ENCODE assay signal across 1 cellular context in the genomic region with DNA sequence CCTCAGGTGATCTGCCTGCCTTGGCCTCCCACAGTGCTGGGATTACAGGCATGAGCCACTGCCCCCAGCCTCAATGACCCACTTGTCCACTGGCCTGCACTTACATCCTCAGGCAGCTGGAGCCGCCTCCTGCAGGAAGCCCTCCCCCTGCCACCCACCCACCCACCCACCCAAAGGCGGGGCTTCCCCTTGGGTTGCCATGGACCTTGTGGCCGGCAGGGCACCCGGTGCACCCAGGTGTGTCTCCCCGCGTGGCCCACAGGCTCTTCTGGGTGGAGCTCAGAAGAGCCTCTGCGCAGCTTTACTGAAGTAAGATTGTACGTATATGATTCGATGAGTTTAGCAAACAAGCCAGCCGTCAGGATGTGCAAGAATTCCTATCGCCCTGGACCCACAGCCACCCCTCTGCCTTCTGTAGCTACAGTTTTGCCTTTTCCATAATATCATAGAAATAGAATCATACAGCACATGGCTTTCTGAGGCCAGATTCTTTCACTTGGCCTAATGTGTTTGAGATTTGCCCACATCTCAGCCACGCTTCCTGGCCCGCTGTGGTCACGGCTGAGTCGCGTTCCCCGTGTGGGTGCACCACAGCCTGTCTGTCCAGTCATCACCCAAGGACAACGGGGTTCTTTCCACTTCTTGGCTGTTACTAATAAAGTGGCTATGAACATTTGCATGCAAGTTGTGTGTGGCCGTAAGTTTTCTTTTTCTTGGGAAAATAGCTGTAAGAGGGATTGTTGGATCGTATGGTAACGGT.
TF ChIP-seq lines count a peak whose summit lies in the region.

No MANE protein-coding gene starts in this region.

TF ChIP-seq in HepG2, 621 proteins besides CTCF, POLR2A, EP300 and RAD21:
- no peak for TF ChIP-seq SKIL (CRISPR knock-in tag; IDR thresholded peaks at IDR 0.05; ENCODE audit: borderline replicate concordance)
- no peak for TF ChIP-seq TCF7 (IDR thresholded peaks at IDR 0.05; ENCODE audit: low read depth)
- no peak for TF ChIP-seq TEAD2 (CRISPR knock-in tag; IDR thresholded peaks at IDR 0.05)
- TF ChIP-seq ZNF138 (CRISPR knock-in tag; IDR thresholded peaks at IDR 0.05; ENCODE audit: low read depth) = no peak
- TF ChIP-seq, protein P1, sequence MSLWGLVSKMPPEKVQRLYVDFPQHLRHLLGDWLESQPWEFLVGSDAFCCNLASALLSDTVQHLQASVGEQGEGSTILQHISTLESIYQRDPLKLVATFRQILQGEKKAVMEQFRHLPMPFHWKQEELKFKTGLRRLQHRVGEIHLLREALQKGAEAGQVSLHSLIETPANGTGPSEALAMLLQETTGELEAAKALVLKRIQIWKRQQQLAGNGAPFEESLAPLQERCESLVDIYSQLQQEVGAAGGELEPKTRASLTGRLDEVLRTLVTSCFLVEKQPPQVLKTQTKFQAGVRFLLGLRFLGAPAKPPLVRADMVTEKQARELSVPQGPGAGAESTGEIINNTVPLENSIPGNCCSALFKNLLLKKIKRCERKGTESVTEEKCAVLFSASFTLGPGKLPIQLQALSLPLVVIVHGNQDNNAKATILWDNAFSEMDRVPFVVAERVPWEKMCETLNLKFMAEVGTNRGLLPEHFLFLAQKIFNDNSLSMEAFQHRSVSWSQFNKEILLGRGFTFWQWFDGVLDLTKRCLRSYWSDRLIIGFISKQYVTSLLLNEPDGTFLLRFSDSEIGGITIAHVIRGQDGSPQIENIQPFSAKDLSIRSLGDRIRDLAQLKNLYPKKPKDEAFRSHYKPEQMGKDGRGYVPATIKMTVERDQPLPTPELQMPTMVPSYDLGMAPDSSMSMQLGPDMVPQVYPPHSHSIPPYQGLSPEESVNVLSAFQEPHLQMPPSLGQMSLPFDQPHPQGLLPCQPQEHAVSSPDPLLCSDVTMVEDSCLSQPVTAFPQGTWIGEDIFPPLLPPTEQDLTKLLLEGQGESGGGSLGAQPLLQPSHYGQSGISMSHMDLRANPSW (CRISPR knock-in tag; IDR thresholded peaks at IDR 0.05; ENCODE audit: borderline replicate concordance) = no peak
- TF ChIP-seq ZNF484 (CRISPR knock-in tag; IDR thresholded peaks at IDR 0.05; ENCODE audit: borderline replicate concordance, low read depth) = no peak
- TF ChIP-seq ZNF687 (CRISPR knock-in tag; IDR thresholded peaks at IDR 0.05) = no peak
- no peak for TF ChIP-seq ZSCAN22 (CRISPR knock-in tag; IDR thresholded peaks at IDR 0.05)
- TF ChIP-seq ZNF772 (CRISPR knock-in tag; IDR thresholded peaks at IDR 0.05) = no peak
- no peak for TF ChIP-seq KMT2A (CRISPR knock-in tag; IDR thresholded peaks at IDR 0.05)
- TF ChIP-seq MLXIP (CRISPR knock-in tag; IDR thresholded peaks at IDR 0.05; ENCODE audit: borderline replicate concordance) = no peak
- TF ChIP-seq MYNN (CRISPR knock-in tag; IDR thresholded peaks at IDR 0.05; ENCODE audit: low read depth) = no peak
- TF ChIP-seq, protein P2, sequence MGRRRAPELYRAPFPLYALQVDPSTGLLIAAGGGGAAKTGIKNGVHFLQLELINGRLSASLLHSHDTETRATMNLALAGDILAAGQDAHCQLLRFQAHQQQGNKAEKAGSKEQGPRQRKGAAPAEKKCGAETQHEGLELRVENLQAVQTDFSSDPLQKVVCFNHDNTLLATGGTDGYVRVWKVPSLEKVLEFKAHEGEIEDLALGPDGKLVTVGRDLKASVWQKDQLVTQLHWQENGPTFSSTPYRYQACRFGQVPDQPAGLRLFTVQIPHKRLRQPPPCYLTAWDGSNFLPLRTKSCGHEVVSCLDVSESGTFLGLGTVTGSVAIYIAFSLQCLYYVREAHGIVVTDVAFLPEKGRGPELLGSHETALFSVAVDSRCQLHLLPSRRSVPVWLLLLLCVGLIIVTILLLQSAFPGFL (CRISPR knock-in tag; IDR thresholded peaks at IDR 0.05) = no peak
